In the genomic region with DNA sequence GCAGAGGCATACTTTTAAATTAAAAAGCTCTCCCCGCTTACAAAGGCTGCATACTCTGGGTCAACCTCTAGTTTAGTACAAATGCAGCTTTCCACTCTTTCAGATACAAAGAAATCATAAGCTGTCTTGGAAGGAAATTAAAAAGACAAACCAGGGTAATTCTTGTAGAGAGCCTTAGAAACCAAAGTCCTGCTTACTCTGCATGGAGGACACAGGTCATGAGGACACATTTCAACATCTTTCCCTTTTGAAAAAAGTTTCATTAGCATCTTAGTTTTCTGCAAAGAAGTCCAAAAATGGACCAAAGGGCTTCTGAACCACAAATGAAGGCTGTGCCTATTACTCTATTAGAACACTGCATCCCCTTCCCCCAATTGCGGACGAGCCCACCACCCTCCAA, we compare ENCODE assay signal across 23 cellular contexts. TPM values are rescaled to one million over a fixed set of nuclear protein-coding genes. Genes with fewer than 3 reads are reported as not detected.
"Had no signal": no experiment of that assay in that cellular context is flagged by ENCODE, and none has a peak within 500 bp of the region (broad histone marks: within the 10 kb centered on the region; RNA-seq: fewer than 3 reads in every experiment).

No MANE protein-coding gene starts in this region.

- H3K4me3 Mint-ChIP-seq: naive thymus-derived CD8-positive, alpha-beta T cell; stimulated activated effector memory CD8-positive, alpha-beta T cell treated with anti-CD3 and anti-CD28 coated beads, Interleukin-12 subunit alpha, Interleukin-12 subunit beta, amount 100 ng/mL, for 72 hours; stimulated activated naive CD8-positive, alpha-beta T cell treated with anti-CD3 and anti-CD28 coated beads, Interleukin-15, Interleukin-2, amounts not matched to agents 100 ng/mL and 50 ng/mL, for 24 hours had no signal

- H3K79me2 ChIP-seq: hepatocyte had no signal

- H3K27me3 ChIP-seq: hepatocyte, pancreas, tibial nerve, upper lobe of left lung, vagina had no signal

- H3K4me2 ChIP-seq: hepatocyte had no signal

- H3K4me1 Mint-ChIP-seq: naive thymus-derived CD8-positive, alpha-beta T cell; stimulated activated effector memory CD8-positive, alpha-beta T cell treated with anti-CD3 and anti-CD28 coated beads, Interleukin-12 subunit alpha, Interleukin-12 subunit beta, amount 100 ng/mL, for 72 hours had no signal

- H2AFZ ChIP-seq: hepatocyte had no signal

- H3K36me3 ChIP-seq: heart right ventricle, lower lobe of right lung, pancreas, prostate gland, tibial nerve, upper lobe of left lung, vagina had no signal

- H3K4me1 ChIP-seq: heart right ventricle, lower lobe of right lung, pancreas, prostate gland, tibial nerve, upper lobe of left lung, vagina had no signal

- H3K27ac ChIP-seq: heart right ventricle, hepatocyte, lower lobe of right lung, pancreas, prostate gland, skin epidermis, tibial nerve, upper lobe of left lung, vagina had no signal

- H3K4me3 ChIP-seq: heart right ventricle, hepatocyte, lower lobe of right lung, pancreas, prostate gland, skin epidermis, tibial nerve, upper lobe of left lung, vagina had no signal

- FAIRE-seq: pancreas had no signal

- H3K9me3 ChIP-seq: heart right ventricle, lower lobe of right lung, pancreas, prostate gland, tibial nerve, upper lobe of left lung, vagina had no signal

- DNase-seq: heart right ventricle; islet precursor cell; left ventricle myocardium superior; lower lobe of right lung; mammary epithelial cell; mesenchymal stem cell; naive thymus-derived CD8-positive, alpha-beta T cell; nucleus accumbens; pancreas; posterior cingulate gyrus; right cardiac atrium; stimulated activated CD4-positive, alpha-beta T cell treated with anti-CD3 and anti-CD28 coated beads, Interleukin-12 subunit alpha, Interleukin-12 subunit beta, amount 100 ng/mL, for 4 hours; stimulated activated CD4-positive, alpha-beta T cell treated with anti-CD3 and anti-CD28 coated beads, Interleukin-4, amount 100 ng/mL, for 24 hours; stimulated activated naive CD4-positive, alpha-beta T cell had no signal

- H3K27ac Mint-ChIP-seq: naive thymus-derived CD8-positive, alpha-beta T cell; stimulated activated effector memory CD8-positive, alpha-beta T cell treated with anti-CD3 and anti-CD28 coated beads, Interleukin-12 subunit alpha, Interleukin-12 subunit beta, amount 100 ng/mL, for 72 hours; stimulated activated naive CD8-positive, alpha-beta T cell treated with anti-CD3 and anti-CD28 coated beads, Interleukin-15, Interleukin-2, amounts not matched to agents 100 ng/mL and 50 ng/mL, for 24 hours had no signal

- H3K9me3 Mint-ChIP-seq: naive thymus-derived CD8-positive, alpha-beta T cell; stimulated activated naive CD8-positive, alpha-beta T cell treated with anti-CD3 and anti-CD28 coated beads, Interleukin-15, Interleukin-2, amounts not matched to agents 100 ng/mL and 50 ng/mL, for 24 hours had no signal

- H3K27me3 Mint-ChIP-seq: naive thymus-derived CD8-positive, alpha-beta T cell; stimulated activated naive CD8-positive, alpha-beta T cell treated with anti-CD3 and anti-CD28 coated beads, Interleukin-15, Interleukin-2, amounts not matched to agents 100 ng/mL and 50 ng/mL, for 24 hours had no signal

- H3K36me3 Mint-ChIP-seq: naive thymus-derived CD8-positive, alpha-beta T cell; stimulated activated effector memory CD8-positive, alpha-beta T cell treated with anti-CD3 and anti-CD28 coated beads, Interleukin-12 subunit alpha, Interleukin-12 subunit beta, amount 100 ng/mL, for 72 hours had no signal

- ATAC-seq: heart right ventricle; left ventricle myocardium superior; lower lobe of right lung; naive thymus-derived CD8-positive, alpha-beta T cell; pancreas; right cardiac atrium; sciatic nerve; stimulated activated effector memory CD8-positive, alpha-beta T cell treated with anti-CD3 and anti-CD28 coated beads, Interleukin-12 subunit alpha, Interleukin-12 subunit beta, amount 100 ng/mL, for 72 hours had no signal

RNA-seq across cellular contexts. Expression of a gene that starts 50.5 kb away (rescaled TPM):
- total RNA-seq: naive thymus-derived CD8-positive, alpha-beta T cell had no signal
- polyA plus RNA-seq: naive thymus-derived CD8-positive, alpha-beta T cell had no signal
